In the genomic region with DNA sequence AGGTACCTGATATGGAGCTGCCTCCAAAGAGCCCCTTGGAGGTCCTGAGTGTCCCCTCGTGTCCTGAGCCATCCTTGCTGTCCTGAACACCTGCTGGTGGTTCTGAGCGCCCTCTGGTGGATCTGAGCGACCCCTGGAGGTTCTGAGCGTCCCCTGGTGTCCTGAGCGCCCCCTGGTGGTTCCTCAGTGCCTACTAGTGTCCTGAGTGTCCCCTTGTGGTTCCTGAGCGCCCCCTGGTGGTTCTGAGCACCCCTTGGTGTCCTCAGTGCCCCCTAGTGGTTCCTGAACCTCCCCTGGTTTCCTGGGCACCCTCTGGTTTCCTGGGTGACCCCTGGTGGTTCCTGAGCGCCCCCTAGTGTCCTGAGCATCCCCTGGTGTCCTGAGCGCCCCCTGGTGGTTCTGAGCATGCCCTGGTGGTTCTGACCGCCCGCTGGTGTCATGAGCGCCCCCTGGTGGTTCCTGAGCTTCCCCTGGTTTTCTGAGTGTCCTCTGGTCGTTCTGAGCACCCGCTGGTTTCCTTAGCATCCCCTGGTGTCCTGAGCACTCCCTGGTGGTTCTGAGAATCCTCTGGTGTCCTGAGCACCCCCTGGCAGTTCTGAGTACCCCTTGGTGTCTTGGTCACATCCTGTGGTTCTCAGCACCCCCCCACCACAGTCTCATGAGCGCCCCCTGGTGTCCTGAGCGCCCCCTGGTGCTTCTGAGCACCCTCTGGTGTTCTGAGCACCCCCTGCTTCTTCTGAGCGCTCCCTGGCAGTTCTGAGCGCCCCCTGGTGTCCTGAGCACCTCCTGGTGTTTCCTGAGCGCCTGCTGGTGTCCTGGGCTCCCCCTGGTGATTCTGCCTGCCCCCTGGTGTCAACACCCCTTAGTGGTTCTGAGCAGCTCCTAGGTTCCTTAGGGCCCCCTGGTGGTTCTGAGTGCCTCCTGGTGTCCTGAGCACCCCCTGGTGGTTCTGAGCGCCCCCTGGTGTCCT, we compare ENCODE assay signal across 8 cellular contexts.
A peak's percentile ranks its signal among the peaks of the same experiment; 100 is the strongest.
DNase-seq lines count a peak whose midpoint lies in the region; ATAC-seq and TF ChIP-seq lines count a peak whose summit lies in the region.
"Not testable (repeated sequence)": the region's sequence is repeated elsewhere in the genome, so short reads cannot be mapped to it uniquely, and the experiment has no call there.

No MANE protein-coding gene starts in this region.

- not testable (repeated sequence) for H3K9me3 Mint-ChIP-seq in activated CD8-positive, alpha-beta T cell treated with anti-CD3 and anti-CD28 coated beads, Interleukin-2, amount 10 ng/mL, durations not matched to agents 7 days and 5 days (ENCODE audit: insufficient read depth)

- TF ChIP-seq CTCF in upper lobe of right lung (IDR thresholded peaks at IDR 0.05), result not testable (repeated sequence)

- not testable (repeated sequence) for H3K4me1 Mint-ChIP-seq in activated CD8-positive, alpha-beta T cell treated with anti-CD3 and anti-CD28 coated beads, Interleukin-2, amount 10 ng/mL, durations not matched to agents 7 days and 5 days (ENCODE audit: low read depth)

- not testable (repeated sequence) for H3K36me3 ChIP-seq in upper lobe of right lung

- not testable (repeated sequence) for H3K4me1 ChIP-seq in upper lobe of right lung

- H3K27me3 ChIP-seq in upper lobe of right lung, result not testable (repeated sequence)

- H3K27ac ChIP-seq in upper lobe of right lung, result not testable (repeated sequence)

- H3K4me3 ChIP-seq in upper lobe of right lung, result not testable (repeated sequence)

- intact Hi-C loops in left colon (cut with DNase I, micrococcal nuclease); upper lobe of right lung (cut with DNase I): not testable (repeated sequence)

- not testable (repeated sequence) for H3K36me3 Mint-ChIP-seq in activated CD8-positive, alpha-beta T cell treated with anti-CD3 and anti-CD28 coated beads, Interleukin-2, amount 10 ng/mL, durations not matched to agents 7 days and 5 days (ENCODE audit: low read depth)

- not testable (repeated sequence) for H3K9me3 ChIP-seq in upper lobe of right lung

- POLR2A ChIA-PET in activated CD8-positive, alpha-beta T cell treated with anti-CD3 and anti-CD28 coated beads, Interleukin-2, amount 10 ng/mL, durations not matched to agents 7 days and 5 days (lab: Charles Lee), result not testable (repeated sequence)

- not testable (repeated sequence) for DNase-seq in activated CD8-positive, alpha-beta T cell treated with anti-CD3 and anti-CD28 coated beads, Interleukin-2, amount 10 ng/mL, durations not matched to agents 7 days and 5 days; left colon; upper lobe of right lung

- CTCF ChIA-PET in activated CD8-positive, alpha-beta T cell treated with anti-CD3 and anti-CD28 coated beads, Interleukin-2, amount 10 ng/mL, durations not matched to agents 7 days and 5 days (lab: Charles Lee), result not testable (repeated sequence)

- H3K27ac Mint-ChIP-seq in activated CD8-positive, alpha-beta T cell treated with anti-CD3 and anti-CD28 coated beads, Interleukin-2, amount 10 ng/mL, durations not matched to agents 7 days and 5 days, result not testable (repeated sequence)

- ATAC-seq in GM18508 (IDR thresholded peaks at IDR 0.05; ENCODE audit: insufficient read depth, unreplicated experiment) (peak; percentile 50), GM19372 (IDR thresholded peaks at IDR 0.05; ENCODE audit: low read depth, unreplicated experiment) (peak; percentile 56), GM21717 (IDR thresholded peaks at IDR 0.05; ENCODE audit: unreplicated experiment) (peak; percentile 67), HG02970 (IDR thresholded peaks at IDR 0.05; ENCODE audit: low FRiP score, unreplicated experiment) (peak; percentile 80), HG03378 (IDR thresholded peaks at IDR 0.05; ENCODE audit: unreplicated experiment) (peak; percentile 68), left colon (peak; percentile 34), upper lobe of right lung (peak; percentile 98)
- peak; percentile 88 for ATAC-seq in activated CD8-positive, alpha-beta T cell treated with anti-CD3 and anti-CD28 coated beads, Interleukin-2, amount 10 ng/mL, durations not matched to agents 7 days and 5 days

- H3K4me3 Mint-ChIP-seq in activated CD8-positive, alpha-beta T cell treated with anti-CD3 and anti-CD28 coated beads, Interleukin-2, amount 10 ng/mL, durations not matched to agents 7 days and 5 days, result not testable (repeated sequence)

- H3K27me3 Mint-ChIP-seq in activated CD8-positive, alpha-beta T cell treated with anti-CD3 and anti-CD28 coated beads, Interleukin-2, amount 10 ng/mL, durations not matched to agents 7 days and 5 days (ENCODE audit: low read depth), result not testable (repeated sequence)

Comparison
In these comparisons a context has a peak if more than half of its experiments do, and no peak if none do; other contexts are left out.
1. ATAC-seq: peak in every context shown above with its lines; median percentile 98 in upper lobe of right lung; 88 in activated CD8-positive, alpha-beta T cell treated with anti-CD3 and anti-CD28 coated beads, Interleukin-2, amount 10 ng/mL, durations not matched to agents 7 days and 5 days; 80 in HG02970; 68 in HG03378; 67 in GM21717; 56 in GM19372; 50 in GM18508; 34 in left colon.